In genomic region chr13:113726106-113726821, GRCh38 we compare ENCODE assay signal across 10 cellular contexts. TPM values are rescaled to one million over a fixed set of nuclear protein-coding genes. Genes with fewer than 3 reads are reported as not detected.
DNase-seq lines count a peak whose midpoint lies in the region; ATAC-seq and TF ChIP-seq lines count a peak whose summit lies in the region.
"Not testable (repeated sequence)": the region's sequence is repeated elsewhere in the genome, so short reads cannot be mapped to it uniquely, and the experiment has no call there.
"Had no signal": no experiment of that assay in that cellular context is flagged by ENCODE, and none has a peak within 500 bp of the region (broad histone marks: within the 10 kb centered on the region; RNA-seq: fewer than 3 reads in every experiment).

No MANE protein-coding gene starts in this region.

- H3K27me3 Mint-ChIP-seq in Caco-2 (ENCODE audit: insufficient read depth, unreplicated experiment); progenitor cell of endocrine pancreas: not testable (repeated sequence)
- H3K27me3 Mint-ChIP-seq in activated naive CD8-positive, alpha-beta T cell treated with anti-CD3 and anti-CD28 coated beads for 36 hours: peaks cover 23% of the 10 kb centered on the region

- 31% methylated on average over 36 of the region's 54 CpGs for whole genome bisulfite sequencing in liver
- 37% methylated on average over 12 of the region's 54 CpGs for WGBS in suprapubic skin

- not testable (repeated sequence) for BruUV-seq in Caco-2 (replicated peaks; lab: Mats Ljungman, UMichigan)

- H3K36me3 Mint-ChIP-seq in Caco-2 (ENCODE audit: insufficient read depth, unreplicated experiment): peaks cover 21% of the 10 kb centered on the region
- H3K36me3 Mint-ChIP-seq in activated naive CD8-positive, alpha-beta T cell treated with anti-CD3 and anti-CD28 coated beads for 36 hours; progenitor cell of endocrine pancreas (ENCODE audit: insufficient read depth): not testable (repeated sequence)

- peaks cover 11% of the 10 kb centered on the region for H3K4me1 ChIP-seq in Caco-2
- H3K4me1 ChIP-seq in liver (ENCODE audit: control insufficient read depth in 4 of 4, insufficient read depth in 4 of 4, low read length in 3 of 4): not testable (repeated sequence)
- H3K4me1 ChIP-seq in suprapubic skin: peaks cover 19% of the 10 kb centered on the region

- not testable (repeated sequence) for H3K9ac ChIP-seq in liver (ENCODE audit: low read depth in 1 of 2, low read length in 2 of 2)

- not testable (repeated sequence) for TF ChIP-seq CTCF in Caco-2 (IDR thresholded peaks at IDR 0.05; ENCODE audit: insufficient read depth in 1 of 2, low read depth in 1 of 2, low read length in 1 of 2, severe bottlenecking in 1 of 2, unreplicated experiment in 1 of 2); liver (IDR thresholded peaks at IDR 0.05; ENCODE audit: low read depth, low read length, missing input control); progenitor cell of endocrine pancreas (IDR thresholded peaks at IDR 0.05; ENCODE audit: unreplicated experiment); suprapubic skin (IDR thresholded peaks at IDR 0.05)

- DNase-seq in Caco-2 (peak in 1 of 2 experiments; percentile 26), NCI-H2171 treated with DMSO at 0.1 percent for 48 hours (lab: John Stamatoyannopoulos, UW) (peak; percentile 64), suprapubic skin (ENCODE audit: low spot score in 2 of 2) (peak in 1 of 2 donors; percentile 64)
- peak; percentile 35 for DNase-seq in activated CD4-positive, alpha-beta T cell treated with anti-CD3 and anti-CD28 coated beads for 48 hours
- not testable (repeated sequence) for DNase-seq in activated naive CD8-positive, alpha-beta T cell treated with anti-CD3 and anti-CD28 coated beads for 36 hours; progenitor cell of endocrine pancreas (ENCODE audit: low spot score, unreplicated experiment)

- H3K4me3 ChIP-seq in Caco-2 (ENCODE audit: low read depth, low read length) (peak overlapping the region; percentile 35), suprapubic skin (peak overlapping the region; percentile 24)
- not testable (repeated sequence) for H3K4me3 ChIP-seq in liver (ENCODE audit: low read depth in 1 of 3, low read length in 3 of 3)

- H3K27me3 ChIP-seq in Caco-2 (replicated peaks; ENCODE audit: control insufficient read depth, insufficient read depth, low read length); liver (ENCODE audit: control insufficient read depth in 4 of 4, insufficient read depth in 4 of 4, low read length in 3 of 4): not testable (repeated sequence)
- H3K27me3 ChIP-seq in suprapubic skin: peaks cover 20% of the 10 kb centered on the region

- H3K27ac Mint-ChIP-seq in Caco-2 (ENCODE audit: unreplicated experiment); activated naive CD8-positive, alpha-beta T cell treated with anti-CD3 and anti-CD28 coated beads for 36 hours: not testable (repeated sequence)
- peak overlapping the region; percentile 89 for H3K27ac Mint-ChIP-seq in progenitor cell of endocrine pancreas

- POLR2A ChIA-PET in Caco-2 (lab: Charles Lee): not testable (repeated sequence)

- not testable (repeated sequence) for H3K9me3 Mint-ChIP-seq in Caco-2 (ENCODE audit: unreplicated experiment); activated naive CD8-positive, alpha-beta T cell treated with anti-CD3 and anti-CD28 coated beads for 36 hours; progenitor cell of endocrine pancreas (ENCODE audit: low read depth)

- H3K36me3 ChIP-seq in Caco-2 (ENCODE audit: control insufficient read depth, insufficient read depth, low read length); liver (ENCODE audit: control insufficient read depth in 4 of 4, insufficient read depth in 3 of 4, low read depth in 1 of 4, low read length in 3 of 4); suprapubic skin: not testable (repeated sequence)

- not testable (repeated sequence) for TF ChIP-seq EP300 in suprapubic skin (IDR thresholded peaks at IDR 0.05)

- TF ChIP-seq RAD21 in liver (IDR thresholded peaks at IDR 0.05): not testable (repeated sequence)

- TF ChIP-seq POLR2A in suprapubic skin (IDR thresholded peaks at IDR 0.05): not testable (repeated sequence)

- H3K4me1 Mint-ChIP-seq in Caco-2 (ENCODE audit: low read depth, unreplicated experiment); activated naive CD8-positive, alpha-beta T cell treated with anti-CD3 and anti-CD28 coated beads for 36 hours; progenitor cell of endocrine pancreas (ENCODE audit: low read depth): not testable (repeated sequence)

- H3K4me3 Mint-ChIP-seq in Caco-2 (ENCODE audit: unreplicated experiment) (peak overlapping the region; percentile 50), progenitor cell of endocrine pancreas (ENCODE audit: low read depth) (peak overlapping the region; percentile 65)
- peak overlapping the region; percentile 66 for H3K4me3 Mint-ChIP-seq in activated naive CD8-positive, alpha-beta T cell treated with anti-CD3 and anti-CD28 coated beads for 36 hours

- ATAC-seq in esophagus mucosa: peak; percentile 11

- CTCF ChIA-PET in Caco-2 (lab: Charles Lee): not testable (repeated sequence)

- intact Hi-C loops in Caco-2 (cut with micrococcal nuclease; ENCODE audit: unreplicated experiment): not testable (repeated sequence)

- H3K9me3 ChIP-seq in Caco-2: peaks cover 11% of the 10 kb centered on the region
- not testable (repeated sequence) for H3K9me3 ChIP-seq in liver (ENCODE audit: control insufficient read depth in 4 of 4, low read length in 3 of 4); suprapubic skin

- peak overlapping the region in 1 of 2 donors; percentile 12 for H3K27ac ChIP-seq in liver (ENCODE audit: low read depth in 1 of 2, low read length in 2 of 2)
- H3K27ac ChIP-seq in suprapubic skin: peak overlapping the region; percentile 24

TF ChIP-seq in liver, 16 proteins besides CTCF, POLR2A, EP300 and RAD21:
- peak; percentile 69 for TF ChIP-seq SP1 (IDR thresholded peaks at IDR 0.05)

RNA-seq across cellular contexts. Expression of gene TMEM255B, which starts 32.8 kb away (rescaled TPM):
- total RNA-seq in Caco-2 (2022) (0.67 and 0.82 TPM in 2 replicates), esophagus mucosa (1.8 TPM), liver (1 to 10 TPM in 1 of 2 donors, under 1 TPM in 1; 0.37 to 3.3 TPM), progenitor cell of endocrine pancreas (0.91 and 1.5 TPM in 2 replicates), suprapubic skin (1 to 10 TPM in 2 of 4 donors, under 1 TPM in 2; 0.26 to 3.8 (median 1.7) TPM)
- total RNA-seq in activated naive CD8-positive, alpha-beta T cell treated with anti-CD3 and anti-CD28 coated beads for 36 hours: 1 to 10 TPM; 1.1 to 1.2 TPM
- 1 to 10 TPM; 3.7 to 8.6 TPM for polyA plus RNA-seq in liver
- total RNA-seq: SJCRH30 had no signal

RNA-seq across cellular contexts. Expression of gene GRK1, which starts 59.2 kb away (rescaled TPM):
- total RNA-seq in Caco-2 (2022): 0.19 TPM in 1 of 2 replicates, not detected in the other
- total RNA-seq in activated naive CD8-positive, alpha-beta T cell treated with anti-CD3 and anti-CD28 coated beads for 36 hours: not detected
- total RNA-seq in esophagus mucosa: not detected
- under 1 TPM in 1 of 2 donors, not detected in 1; 0.05 TPM for total RNA-seq in liver
- not detected for polyA plus RNA-seq in liver
- 0.73 and 1.1 TPM in 2 replicates for total RNA-seq in progenitor cell of endocrine pancreas
- total RNA-seq in suprapubic skin: not detected
- total RNA-seq: MCF 10A, SJCRH30 had no signal
